8 cellular contexts compared by ENCODE assay signal in genomic region chr17:77286641-77287431, GRCh38.
DNase-seq lines count a peak whose midpoint lies in the region; ATAC-seq and TF ChIP-seq lines count a peak whose summit lies in the region.

No MANE protein-coding gene starts in this region.

- peaks cover 15% of the 10 kb centered on the region for H3K27me3 Mint-ChIP-seq in activated T-helper 1 cell treated with anti-CD3 and anti-CD28 coated beads, Interleukin-12 subunit alpha, Interleukin-12 subunit beta, Interleukin-2, Interleukin-4 antibody, amounts not matched to agents 30 ng/mL and 10 ng/mL and 1 ng/mL, durations not matched to agents 14 hours and 24 hours and 36 hours (ENCODE audit: insufficient read depth)

- ATAC-seq in mucosa of descending colon (peak; percentile 72), GM21717 (IDR thresholded peaks at IDR 0.05; ENCODE audit: unreplicated experiment) (no peak)

- peaks cover 12% of the 10 kb centered on the region for H3K4me1 Mint-ChIP-seq in activated T-helper 1 cell treated with anti-CD3 and anti-CD28 coated beads, Interleukin-12 subunit alpha, Interleukin-12 subunit beta, Interleukin-2, Interleukin-4 antibody, amounts not matched to agents 30 ng/mL and 10 ng/mL and 1 ng/mL, durations not matched to agents 14 hours and 24 hours and 36 hours (ENCODE audit: low read depth)

- intact Hi-C loops in mucosa of descending colon (cut with DNase I, micrococcal nuclease): no loop called here
- intact Hi-C loops in activated T-helper 1 cell treated with anti-CD3 and anti-CD28 coated beads, Interleukin-12 subunit alpha, Interleukin-12 subunit beta, Interleukin-2, Interleukin-4 antibody, amounts not matched to agents 30 ng/mL and 10 ng/mL and 1 ng/mL, durations not matched to agents 14 hours and 24 hours and 36 hours (cut with micrococcal nuclease): no loop called here

- H3K27ac Mint-ChIP-seq in activated T-helper 1 cell treated with anti-CD3 and anti-CD28 coated beads, Interleukin-12 subunit alpha, Interleukin-12 subunit beta, Interleukin-2, Interleukin-4 antibody, amounts not matched to agents 30 ng/mL and 10 ng/mL and 1 ng/mL, durations not matched to agents 14 hours and 24 hours and 36 hours: no peak overlapping the region

- H3K4me1 ChIP-seq in mucosa of descending colon (ENCODE audit: low read depth): peaks cover 66% of the 10 kb centered on the region

- H3K9me3 ChIP-seq in mucosa of descending colon: no peaks in the 10 kb centered on the region

- no peaks in the 10 kb centered on the region for H3K36me3 Mint-ChIP-seq in activated T-helper 1 cell treated with anti-CD3 and anti-CD28 coated beads, Interleukin-12 subunit alpha, Interleukin-12 subunit beta, Interleukin-2, Interleukin-4 antibody, amounts not matched to agents 30 ng/mL and 10 ng/mL and 1 ng/mL, durations not matched to agents 14 hours and 24 hours and 36 hours (ENCODE audit: low read depth)

- peak; percentile 20 for DNase-seq in AG10803 (ENCODE audit: low read depth)
- peak; percentile 57 for DNase-seq in NCI-H2029 (lab: John Stamatoyannopoulos, UW)
- peak; percentile 59 for DNase-seq in cerebellum (ENCODE audit: low spot score)
- DNase-seq in mucosa of descending colon: peak; percentile 85 to 89 (median 86)
- DNase-seq in medulla oblongata (ENCODE audit: extremely low spot score): no peak
- no peak for DNase-seq in activated T-helper 1 cell treated with anti-CD3 and anti-CD28 coated beads, Interleukin-12 subunit alpha, Interleukin-12 subunit beta, Interleukin-2, Interleukin-4 antibody, amounts not matched to agents 30 ng/mL and 10 ng/mL and 1 ng/mL, durations not matched to agents 14 hours and 24 hours and 36 hours (ENCODE audit: low spot score)
- no peak for DNase-seq in superior temporal gyrus (ENCODE audit: extremely low spot score)

- H3K36me3 ChIP-seq in mucosa of descending colon (ENCODE audit: low read depth): no peaks in the 10 kb centered on the region

- H3K9me3 Mint-ChIP-seq in activated T-helper 1 cell treated with anti-CD3 and anti-CD28 coated beads, Interleukin-12 subunit alpha, Interleukin-12 subunit beta, Interleukin-2, Interleukin-4 antibody, amounts not matched to agents 30 ng/mL and 10 ng/mL and 1 ng/mL, durations not matched to agents 14 hours and 24 hours and 36 hours: no peaks in the 10 kb centered on the region

- H3K4me3 ChIP-seq in AG10803 (ENCODE audit: low read length): no peak overlapping the region
- no peak overlapping the region for H3K4me3 ChIP-seq in mucosa of descending colon

- TF ChIP-seq CTCF in AG10803 (conservative IDR thresholded peaks at IDR 0.05; ENCODE audit: low read length) (no peak), mucosa of descending colon (IDR thresholded peaks at IDR 0.05) (no peak)

- no peak overlapping the region for H3K4me3 Mint-ChIP-seq in activated T-helper 1 cell treated with anti-CD3 and anti-CD28 coated beads, Interleukin-12 subunit alpha, Interleukin-12 subunit beta, Interleukin-2, Interleukin-4 antibody, amounts not matched to agents 30 ng/mL and 10 ng/mL and 1 ng/mL, durations not matched to agents 14 hours and 24 hours and 36 hours

Comparison
In these comparisons a context has a peak if more than half of its experiments do, and no peak if none do; other contexts are left out.
1. DNase-seq: peak in AG10803 (single experiment), NCI-H2029 (single experiment), cerebellum (single experiment) and mucosa of descending colon (3 of 3); none in medulla oblongata (single experiment), activated T-helper 1 cell treated with anti-CD3 and anti-CD28 coated beads, Interleukin-12 subunit alpha, Interleukin-12 subunit beta, Interleukin-2, Interleukin-4 antibody, amounts not matched to agents 30 ng/mL and 10 ng/mL and 1 ng/mL, durations not matched to agents 14 hours and 24 hours and 36 hours (single experiment) and superior temporal gyrus (single experiment).